In genomic region chr15:81523867-81524266, GRCh38 we compare ENCODE assay signal across 28 cellular contexts.
"Had no signal": no experiment of that assay in that cellular context is flagged by ENCODE, and none has a peak within 500 bp of the region (broad histone marks: within the 10 kb centered on the region; RNA-seq: fewer than 3 reads in every experiment).

No MANE protein-coding gene starts in this region.

- ATAC-seq: left colon; left lung; lower lobe of right lung; naive thymus-derived CD8-positive, alpha-beta T cell; pancreas; right cardiac atrium; sciatic nerve; stimulated activated effector memory CD8-positive, alpha-beta T cell treated with anti-CD3 and anti-CD28 coated beads, Interleukin-12 subunit alpha, Interleukin-12 subunit beta, amount 100 ng/mL, for 72 hours had no signal

- H3K27ac ChIP-seq: left lung, lower lobe of right lung, pancreas, prostate gland, skin epidermis, spleen, suprapubic skin, thoracic aorta, tibial nerve, uterus had no signal

- H3K4me1 Mint-ChIP-seq: immature natural killer cell; naive thymus-derived CD8-positive, alpha-beta T cell; neural crest cell; stimulated activated effector memory CD8-positive, alpha-beta T cell treated with anti-CD3 and anti-CD28 coated beads, Interleukin-12 subunit alpha, Interleukin-12 subunit beta, amount 100 ng/mL, for 72 hours had no signal

- H3K27ac Mint-ChIP-seq: immature natural killer cell; naive thymus-derived CD8-positive, alpha-beta T cell; nephron; stimulated activated effector memory CD8-positive, alpha-beta T cell treated with anti-CD3 and anti-CD28 coated beads, Interleukin-12 subunit alpha, Interleukin-12 subunit beta, amount 100 ng/mL, for 72 hours; stimulated activated naive CD8-positive, alpha-beta T cell treated with anti-CD3 and anti-CD28 coated beads, Interleukin-15, Interleukin-2, amounts not matched to agents 100 ng/mL and 50 ng/mL, for 24 hours; type B pancreatic cell had no signal

- H3K36me3 Mint-ChIP-seq: immature natural killer cell; naive thymus-derived CD8-positive, alpha-beta T cell; stimulated activated effector memory CD8-positive, alpha-beta T cell treated with anti-CD3 and anti-CD28 coated beads, Interleukin-12 subunit alpha, Interleukin-12 subunit beta, amount 100 ng/mL, for 72 hours; type B pancreatic cell had no signal

- H3K4me3 ChIP-seq: left lung, lower lobe of right lung, pancreas, prostate gland, skin epidermis, spleen, suprapubic skin, thoracic aorta, tibial nerve, uterus had no signal

- H3K36me3 ChIP-seq: left lung, lower lobe of right lung, pancreas, prostate gland, spleen, suprapubic skin, thoracic aorta, tibial nerve, uterus had no signal

- H3K4me3 Mint-ChIP-seq: immature natural killer cell; naive thymus-derived CD8-positive, alpha-beta T cell; nephron; neural crest cell; stimulated activated effector memory CD8-positive, alpha-beta T cell treated with anti-CD3 and anti-CD28 coated beads, Interleukin-12 subunit alpha, Interleukin-12 subunit beta, amount 100 ng/mL, for 72 hours; stimulated activated naive CD8-positive, alpha-beta T cell treated with anti-CD3 and anti-CD28 coated beads, Interleukin-15, Interleukin-2, amounts not matched to agents 100 ng/mL and 50 ng/mL, for 24 hours; type B pancreatic cell had no signal

- H3K9me3 Mint-ChIP-seq: immature natural killer cell; naive thymus-derived CD8-positive, alpha-beta T cell; stimulated activated effector memory CD8-positive, alpha-beta T cell treated with anti-CD3 and anti-CD28 coated beads, Interleukin-12 subunit alpha, Interleukin-12 subunit beta, amount 100 ng/mL, for 72 hours; stimulated activated naive CD8-positive, alpha-beta T cell treated with anti-CD3 and anti-CD28 coated beads, Interleukin-15, Interleukin-2, amounts not matched to agents 100 ng/mL and 50 ng/mL, for 24 hours; type B pancreatic cell had no signal

- DNase-seq: immature natural killer cell; kidney; left colon; left lung; lower lobe of right lung; mammary epithelial cell; mesenchymal stem cell; naive thymus-derived CD8-positive, alpha-beta T cell; nucleus accumbens; pancreas; posterior cingulate gyrus; retina; right cardiac atrium; spleen; stimulated activated CD4-positive, alpha-beta T cell treated with anti-CD3 and anti-CD28 coated beads, Interleukin-4, amount 100 ng/mL, for 24 hours; stimulated activated naive CD4-positive, alpha-beta T cell; uterus had no signal

- H3K27me3 ChIP-seq: left lung, pancreas, spleen, suprapubic skin, tibial nerve, uterus had no signal
